19 cellular contexts compared by ENCODE assay signal in the genomic region with DNA sequence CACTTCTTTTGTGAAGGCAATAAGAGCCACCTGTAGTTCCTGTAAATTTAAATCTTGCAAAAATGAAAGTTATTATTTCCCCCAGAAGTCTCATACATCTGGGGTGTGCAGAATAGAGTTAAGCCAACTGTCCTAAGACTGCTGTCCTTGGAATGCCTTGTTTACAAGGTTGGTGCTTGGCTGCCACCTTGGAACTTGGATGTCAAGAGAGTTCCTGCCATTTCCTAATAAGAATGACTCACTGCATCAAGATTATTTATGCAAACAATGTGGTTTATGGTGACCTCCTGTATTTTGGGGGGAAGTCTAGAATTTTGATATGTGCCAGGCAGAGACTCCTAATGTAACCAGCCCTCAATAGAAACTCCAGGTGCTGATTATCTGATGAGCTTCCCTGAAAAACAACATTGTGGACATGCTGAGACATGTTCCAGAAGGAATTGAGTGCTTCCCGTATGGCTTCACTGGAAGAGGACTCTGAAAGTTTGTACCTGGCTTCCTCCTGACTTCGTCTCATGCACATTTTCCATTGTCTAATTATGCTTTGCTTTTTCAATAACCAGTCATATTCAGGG.
"Had no signal": no experiment of that assay in that cellular context is flagged by ENCODE, and none has a peak within 500 bp of the region (broad histone marks: within the 10 kb centered on the region; RNA-seq: fewer than 3 reads in every experiment).

No MANE protein-coding gene starts in this region.

- H3K27ac ChIP-seq: lower lobe of right lung, thoracic aorta, VCaP had no signal

- H3K9me3 ChIP-seq: lower lobe of right lung, thoracic aorta had no signal

- H3K4me3 ChIP-seq: lower lobe of right lung, thoracic aorta had no signal

- H3K4me1 ChIP-seq: lower lobe of right lung had no signal

- H3K36me3 ChIP-seq: lower lobe of right lung, thoracic aorta had no signal

- DNase-seq: activated CD4-positive, alpha-beta T cell treated with anti-CD3 and anti-CD28 coated beads, Interleukin-2, amount 50 U/mL, for 1 hour; activated CD4-positive, CD25-positive, alpha-beta regulatory T cell treated with anti-CD3 and anti-CD28 coated beads, Interleukin-2, amount 50 U/mL, for 72 hours; activated CD8-positive, alpha-beta memory T cell treated with anti-CD3 and anti-CD28 coated beads, Interleukin-2, amount 50 U/mL, for 4 hours; activated effector memory CD4-positive, alpha-beta T cell treated with Interleukin-2 at 50 U/mL for 16 hours; activated naive CD4-positive, alpha-beta T cell treated with anti-CD3 and anti-CD28 coated beads, Interleukin-2, amount 10 ng/mL, durations not matched to agents 7 days and 5 days; activated naive CD8-positive, alpha-beta T cell treated with anti-CD3 and anti-CD28 coated beads, Interleukin-2, amount 50 U/mL, for 24 hours; activated T-cell treated with anti-CD3 and anti-CD28 coated beads, Interleukin-2, amount 50 U/mL, for 48 hours; anterior cingulate cortex; effector CD8-positive, alpha-beta T cell; foreskin melanocyte; glutamatergic neuron; hypothalamus; islet precursor cell; lower lobe of right lung; midbrain; stimulated activated naive B cell treated with anti-CD40 and anti-IgM and Interleukin-4, amounts not matched to agents 10 μg/mL and 1 μg/mL and 100 μg/mL, for 72 hours; T-helper 17 cell had no signal
